ENCODE assay signal across 18 cellular contexts in genomic region chr16:67897231-67897630, GRCh38. TPM values are rescaled to one million over a fixed set of nuclear protein-coding genes. Genes with fewer than 3 reads are reported as not detected.
A peak's percentile ranks its signal among the peaks of the same experiment; 100 is the strongest.
DNase-seq lines count a peak whose midpoint lies in the region; ATAC-seq, FAIRE-seq and TF ChIP-seq lines count a peak whose summit lies in the region.
"Had no signal": no experiment of that assay in that cellular context is flagged by ENCODE, and none has a peak within 500 bp of the region (broad histone marks: within the 10 kb centered on the region; RNA-seq: fewer than 3 reads in every experiment).

No MANE protein-coding gene starts in this region.

- TF ChIP-seq CTCF in HFFc6 (IDR thresholded peaks at IDR 0.05): no peak

- no peaks in the 10 kb centered on the region for H3K27me3 Mint-ChIP-seq in HFFc6 (ENCODE audit: insufficient read depth)
- H3K27me3 Mint-ChIP-seq in effector memory CD8-positive, alpha-beta T cell: no peaks in the 10 kb centered on the region
- H3K27me3 Mint-ChIP-seq: activated naive CD4-positive, alpha-beta T cell treated with anti-CD3 and anti-CD28 coated beads, Interleukin-2, amount 10 ng/mL, durations not matched to agents 7 days and 5 days; CD4-positive, alpha-beta memory T cell; stimulated activated naive B cell treated with anti-CD40 and anti-IgM and Interleukin-4, amounts not matched to agents 10 μg/mL and 1 μg/mL and 100 μg/mL, for 72 hours had no signal

- H3K27ac ChIP-seq in layer of hippocampus (ENCODE audit: low read depth, low read length) (peak overlapping the region; percentile 70), substantia nigra (ENCODE audit: low read depth, low read length, poor library complexity, severe bottlenecking) (peak overlapping the region; percentile 21)

- no peaks in the 10 kb centered on the region for H3K27me3 ChIP-seq in layer of hippocampus (ENCODE audit: control insufficient read depth, insufficient read depth, low read length)

- no peak for FAIRE-seq in GM19239 (lab: Jason Lieb, UNC)
- FAIRE-seq: G401.6, TTC549 had no signal

- H3K9me3 Mint-ChIP-seq in HFFc6: no peaks in the 10 kb centered on the region
- no peaks in the 10 kb centered on the region for H3K9me3 Mint-ChIP-seq in effector memory CD8-positive, alpha-beta T cell
- H3K9me3 Mint-ChIP-seq: activated naive CD4-positive, alpha-beta T cell treated with anti-CD3 and anti-CD28 coated beads, Interleukin-2, amount 10 ng/mL, durations not matched to agents 7 days and 5 days; CD4-positive, alpha-beta memory T cell; stimulated activated naive B cell treated with anti-CD40 and anti-IgM and Interleukin-4, amounts not matched to agents 10 μg/mL and 1 μg/mL and 100 μg/mL, for 72 hours had no signal

- no peak for ATAC-seq in effector memory CD8-positive, alpha-beta T cell (replicated peaks)
- ATAC-seq: HCT116; stimulated activated naive B cell treated with anti-CD40 and anti-IgM and Interleukin-4, amounts not matched to agents 10 μg/mL and 1 μg/mL and 100 μg/mL, for 72 hours had no signal

- peak overlapping the region; percentile 55 for H3K27ac Mint-ChIP-seq in HFFc6
- peak overlapping the region in 1 of 2 donors; percentile 51 for H3K27ac Mint-ChIP-seq in effector memory CD8-positive, alpha-beta T cell
- H3K27ac Mint-ChIP-seq: activated naive CD4-positive, alpha-beta T cell treated with anti-CD3 and anti-CD28 coated beads, Interleukin-2, amount 10 ng/mL, durations not matched to agents 7 days and 5 days; stimulated activated naive B cell treated with anti-CD40 and anti-IgM and Interleukin-4, amounts not matched to agents 10 μg/mL and 1 μg/mL and 100 μg/mL, for 72 hours had no signal

- H3K4me1 Mint-ChIP-seq in HFFc6 (ENCODE audit: low read depth): peaks cover 28% of the 10 kb centered on the region
- peaks cover 25 to 36% of the 10 kb centered on the region in 2 donors for H3K4me1 Mint-ChIP-seq in effector memory CD8-positive, alpha-beta T cell (ENCODE audit: low read depth in 2 of 2)

- DNase-seq in HFFc6 (peak; percentile 29), cerebellar cortex (ENCODE audit: low spot score) (peak; percentile 18), substantia nigra (lab: John Stamatoyannopoulos, UW) (peak in 4 of 49 donors; percentile 11 to 52 (median 24)), NCI-H1930 (lab: John Stamatoyannopoulos, UW) (no peak), GM19239 (ENCODE audit: insufficient read length, low spot score) (no peak)
- no peak for DNase-seq in effector memory CD8-positive, alpha-beta T cell
- DNase-seq in activated CD4-positive, alpha-beta T cell treated with anti-CD3 and anti-CD28 coated beads, Interleukin-2, amount 50 U/mL, for 48 hours: no peak
- DNase-seq: activated naive CD4-positive, alpha-beta T cell treated with anti-CD3 and anti-CD28 coated beads, Interleukin-2, amount 10 ng/mL, durations not matched to agents 7 days and 5 days; CD4-positive, alpha-beta memory T cell; NCI-H1417 treated with DMSO at 0.1 percent for 48 hours; NCI-H526 treated with DMSO at 0.1 percent for 48 hours; SHP77; stimulated activated naive B cell treated with anti-CD40 and anti-IgM and Interleukin-4, amounts not matched to agents 10 μg/mL and 1 μg/mL and 100 μg/mL, for 72 hours had no signal

- no peak overlapping the region for H3K4me3 Mint-ChIP-seq in HFFc6
- no peak overlapping the region for H3K4me3 Mint-ChIP-seq in effector memory CD8-positive, alpha-beta T cell
- H3K4me3 Mint-ChIP-seq: activated naive CD4-positive, alpha-beta T cell treated with anti-CD3 and anti-CD28 coated beads, Interleukin-2, amount 10 ng/mL, durations not matched to agents 7 days and 5 days; stimulated activated naive B cell treated with anti-CD40 and anti-IgM and Interleukin-4, amounts not matched to agents 10 μg/mL and 1 μg/mL and 100 μg/mL, for 72 hours had no signal

- H3K36me3 Mint-ChIP-seq in HFFc6 (ENCODE audit: low read depth): no peaks in the 10 kb centered on the region
- peaks cover 8% of the 10 kb centered on the region for H3K36me3 Mint-ChIP-seq in effector memory CD8-positive, alpha-beta T cell (ENCODE audit: insufficient read depth)

RNA-seq across cellular contexts. Expression of gene PSKH1, which starts 4.2 kb away (rescaled TPM):
- 10 to 100 TPM; 25.2 to 34.1 (median 29.3) TPM for total RNA-seq in HFFc6 (2021; fragmentation: NEBNext Ultra II Directional; extraction: Animal tissue kit (Norgen Biotek cat#: 25700))

RNA-seq across cellular contexts. Expression of gene NRN1L, which starts 12.5 kb away (rescaled TPM):
- under 1 TPM in 3 of 6 experiments, not detected in 3; 0.25 to 0.51 (median 0.38) TPM for total RNA-seq in HFFc6 (2021; fragmentation: NEBNext Ultra II Directional; extraction: Animal tissue kit (Norgen Biotek cat#: 25700))
- total RNA-seq: lung microvascular endothelial cell had no signal

RNA-seq across cellular contexts. Expression of gene EDC4, which starts 24.4 kb away (rescaled TPM):
- 10 to 100 TPM; 60.2 to 81.0 (median 63.6) TPM for total RNA-seq in HFFc6 (2021; fragmentation: NEBNext Ultra II Directional; extraction: Animal tissue kit (Norgen Biotek cat#: 25700))

RNA-seq across cellular contexts. Expression of gene CTRL, which starts 34.4 kb away (rescaled TPM):
- under 1 TPM; 0.25 to 0.63 (median 0.43) TPM for total RNA-seq in HFFc6 (2021; fragmentation: NEBNext Ultra II Directional; extraction: Animal tissue kit (Norgen Biotek cat#: 25700))

RNA-seq across cellular contexts. Expression of gene PSMB10, which starts 39.4 kb away (rescaled TPM):
- 10 to 100 TPM; 36.3 to 49.7 (median 40.0) TPM for total RNA-seq in HFFc6 (2021; fragmentation: NEBNext Ultra II Directional; extraction: Animal tissue kit (Norgen Biotek cat#: 25700))

Comparison
In these comparisons a context has a peak if more than half of its experiments do, and no peak if none do; other contexts are left out.
1. DNase-seq: peak in HFFc6 (single experiment) and cerebellar cortex (single experiment); none in NCI-H1930 (0 of 2), effector memory CD8-positive, alpha-beta T cell (0 of 3), activated CD4-positive, alpha-beta T cell treated with anti-CD3 and anti-CD28 coated beads, Interleukin-2, amount 50 U/mL, for 48 hours (0 of 2) and GM19239 (single experiment).